ENCODE assay signal across 1 cellular context in the genomic region with DNA sequence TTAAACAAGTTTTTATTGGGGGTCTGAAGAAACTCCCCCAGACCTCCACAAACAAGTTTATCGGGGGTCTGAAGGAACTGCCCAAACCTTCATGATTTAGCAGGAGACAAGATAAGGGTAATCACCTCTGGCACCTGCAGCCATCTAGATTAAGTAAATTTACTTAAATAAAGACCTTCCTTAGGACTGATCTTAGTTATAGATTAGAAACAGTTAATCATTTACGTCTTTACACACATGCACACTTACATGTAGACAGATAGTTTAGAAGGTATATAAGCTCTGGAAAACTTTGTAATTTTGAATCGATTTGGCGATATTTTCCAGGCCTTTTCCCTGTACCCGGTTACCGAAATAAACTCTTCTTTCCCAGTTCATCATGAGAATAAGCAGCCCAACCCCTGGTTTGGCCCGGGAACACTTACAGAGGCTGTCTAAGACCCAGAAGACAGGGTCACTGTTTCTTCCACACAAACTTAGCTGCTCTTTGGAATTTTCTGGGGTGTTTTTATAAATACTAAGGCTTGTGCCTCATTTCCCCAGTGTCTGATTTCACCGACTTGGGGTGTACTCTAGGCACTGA.
A peak's percentile ranks its signal among the peaks of the same experiment; 100 is the strongest.
TF ChIP-seq lines count a peak whose summit lies in the region.

No MANE protein-coding gene starts in this region.

TF ChIP-seq in HepG2, 621 proteins besides CTCF, POLR2A, EP300 and RAD21 (continued from another document):
- TF ChIP-seq, protein P1, sequence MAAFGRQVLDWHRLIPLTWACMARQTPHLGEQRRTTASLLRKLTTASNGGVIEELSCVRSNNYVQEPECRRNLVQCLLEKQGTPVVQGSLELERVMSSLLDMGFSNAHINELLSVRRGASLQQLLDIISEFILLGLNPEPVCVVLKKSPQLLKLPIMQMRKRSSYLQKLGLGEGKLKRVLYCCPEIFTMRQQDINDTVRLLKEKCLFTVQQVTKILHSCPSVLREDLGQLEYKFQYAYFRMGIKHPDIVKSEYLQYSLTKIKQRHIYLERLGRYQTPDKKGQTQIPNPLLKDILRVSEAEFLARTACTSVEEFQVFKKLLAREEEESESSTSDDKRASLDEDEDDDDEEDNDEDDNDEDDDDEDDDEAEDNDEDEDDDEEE (CRISPR knock-in tag; IDR thresholded peaks at IDR 0.05): no peak
- no peak for TF ChIP-seq ZZZ3 (CRISPR knock-in tag; IDR thresholded peaks at IDR 0.05; ENCODE audit: borderline replicate concordance)
- no peak for TF ChIP-seq MLLT10 (CRISPR knock-in tag; IDR thresholded peaks at IDR 0.05)
- TF ChIP-seq, protein P2, sequence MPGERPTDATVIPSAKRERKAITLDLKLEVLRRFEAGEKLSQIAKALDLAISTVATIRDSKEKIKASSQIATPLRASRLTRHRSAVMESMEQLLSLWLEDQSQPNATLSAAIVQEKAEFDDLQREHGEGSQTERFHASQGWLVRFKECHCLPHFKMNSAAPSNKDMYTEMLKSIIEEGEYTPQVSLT (CRISPR knock-in tag; IDR thresholded peaks at IDR 0.05; ENCODE audit: borderline replicate concordance, low read depth): no peak
- no peak for TF ChIP-seq ZNF775 (CRISPR knock-in tag; IDR thresholded peaks at IDR 0.05; ENCODE audit: borderline replicate concordance)
- no peak for TF ChIP-seq FOXP1 (IDR thresholded peaks at IDR 0.05)
- TF ChIP-seq FOXP1 (CRISPR knock-in tag; IDR thresholded peaks at IDR 0.05): no peak
- TF ChIP-seq ZNF724P (CRISPR knock-in tag; IDR thresholded peaks at IDR 0.05; ENCODE audit: borderline replicate concordance): no peak
- no peak for TF ChIP-seq ZXDC (CRISPR knock-in tag; IDR thresholded peaks at IDR 0.05)
- no peak for TF ChIP-seq SIN3A (IDR thresholded peaks at IDR 0.05; ENCODE audit: borderline replicate concordance, low read depth, low read length)
- no peak for TF ChIP-seq FOSL2 (CRISPR knock-in tag; IDR thresholded peaks at IDR 0.05)
- no peak for TF ChIP-seq ZNF598 (CRISPR knock-in tag; IDR thresholded peaks at IDR 0.05; ENCODE audit: borderline replicate concordance)
- no peak for TF ChIP-seq SP4 (CRISPR knock-in tag; IDR thresholded peaks at IDR 0.05)
- no peak for TF ChIP-seq ZNF569 (CRISPR knock-in tag; IDR thresholded peaks at IDR 0.05; ENCODE audit: borderline replicate concordance)
- TF ChIP-seq SSRP1 (CRISPR knock-in tag; IDR thresholded peaks at IDR 0.05): no peak
- 0 out of 2 replicates have a peak, but pooled peaks have one; percentile 30 for TF ChIP-seq ATF1 (CRISPR knock-in tag; IDR thresholded peaks at IDR 0.05)
- peak; percentile 25; the same call in 1 of the 2 replicates for TF ChIP-seq ZNF780A (CRISPR knock-in tag; IDR thresholded peaks at IDR 0.05)
- no peak for TF ChIP-seq ZNF616 (CRISPR knock-in tag; IDR thresholded peaks at IDR 0.05; ENCODE audit: low read depth)
- no peak for TF ChIP-seq E2F1 (CRISPR knock-in tag; IDR thresholded peaks at IDR 0.05)
- TF ChIP-seq ZNF180 (CRISPR knock-in tag; IDR thresholded peaks at IDR 0.05; ENCODE audit: borderline replicate concordance, low read depth): no peak
- TF ChIP-seq KLF11 (CRISPR knock-in tag; IDR thresholded peaks at IDR 0.05): no peak
- TF ChIP-seq FOXO1 (CRISPR knock-in tag; IDR thresholded peaks at IDR 0.05): no peak
- no peak; the same call in 1 of the 2 replicates for TF ChIP-seq MEF2D (CRISPR knock-in tag; IDR thresholded peaks at IDR 0.05)
- TF ChIP-seq BRD4 (CRISPR knock-in tag; IDR thresholded peaks at IDR 0.05): no peak
- TF ChIP-seq ZNF644 (CRISPR knock-in tag; IDR thresholded peaks at IDR 0.05; ENCODE audit: low read depth): no peak
- TF ChIP-seq, protein P3, sequence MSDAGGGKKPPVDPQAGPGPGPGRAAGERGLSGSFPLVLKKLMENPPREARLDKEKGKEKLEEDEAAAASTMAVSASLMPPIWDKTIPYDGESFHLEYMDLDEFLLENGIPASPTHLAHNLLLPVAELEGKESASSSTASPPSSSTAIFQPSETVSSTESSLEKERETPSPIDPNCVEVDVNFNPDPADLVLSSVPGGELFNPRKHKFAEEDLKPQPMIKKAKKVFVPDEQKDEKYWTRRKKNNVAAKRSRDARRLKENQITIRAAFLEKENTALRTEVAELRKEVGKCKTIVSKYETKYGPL (CRISPR knock-in tag; IDR thresholded peaks at IDR 0.05): no peak
